21 cellular contexts compared by ENCODE assay signal in the genomic region with DNA sequence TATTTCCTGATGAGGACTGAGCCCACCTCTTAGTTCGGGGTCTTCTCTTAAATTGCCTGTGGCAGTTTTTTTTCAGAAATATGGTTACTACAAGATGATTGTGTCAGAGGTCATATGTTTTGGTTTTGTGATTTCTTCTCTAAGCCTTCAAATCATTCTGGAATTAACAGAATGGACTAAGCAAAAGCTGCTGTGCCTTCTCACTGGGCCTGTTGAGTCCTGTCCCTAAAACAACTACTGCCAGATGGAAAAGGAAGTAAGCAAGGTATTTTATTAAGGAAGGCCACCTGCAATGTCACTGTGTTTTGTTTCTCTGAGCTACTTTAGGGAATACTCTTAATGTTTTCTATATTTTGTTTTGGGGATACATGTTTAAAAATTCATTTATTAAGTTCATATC.
"Had no signal": no experiment of that assay in that cellular context is flagged by ENCODE, and none has a peak within 500 bp of the region (broad histone marks: within the 10 kb centered on the region; RNA-seq: fewer than 3 reads in every experiment).

No MANE protein-coding gene starts in this region.

- H3K9me3 Mint-ChIP-seq: brain had no signal

- H3K4me1 ChIP-seq: lower lobe of right lung, sigmoid colon, stomach, suprapubic skin, tibial nerve had no signal

- H3K27ac ChIP-seq: lower lobe of right lung, sigmoid colon, stomach, suprapubic skin, tibial nerve had no signal

- H3K4me2 ChIP-seq: smooth muscle cell had no signal

- H3K27ac Mint-ChIP-seq: activated naive CD4-positive, alpha-beta T cell treated with anti-CD3 and anti-CD28 coated beads, Interleukin-2, amount 50 U/mL, for 72 hours; activated T-helper 17 cell treated with anti-CD3 and anti-CD28 coated beads, Interleukin-2, amount 50 U/mL, for 72 hours; brain; naive B cell; stimulated activated memory B cell treated with anti-CD40 and anti-IgM and Interleukin-4, amounts not matched to agents 10 μg/mL and 1 μg/mL and 100 μg/mL, for 72 hours; WTC11 had no signal

- H3K9me3 ChIP-seq: lower lobe of right lung, sigmoid colon, suprapubic skin had no signal

- H3K36me3 ChIP-seq: lower lobe of right lung, sigmoid colon, stomach, suprapubic skin, tibial nerve had no signal

- H3K4me3 Mint-ChIP-seq: activated T-helper 17 cell treated with anti-CD3 and anti-CD28 coated beads, Interleukin-2, amount 50 U/mL, for 72 hours; brain; naive B cell; neural crest cell; stimulated activated memory B cell treated with anti-CD40 and anti-IgM and Interleukin-4, amounts not matched to agents 10 μg/mL and 1 μg/mL and 100 μg/mL, for 72 hours; WTC11 had no signal

- H3K36me3 Mint-ChIP-seq: activated naive CD4-positive, alpha-beta T cell treated with anti-CD3 and anti-CD28 coated beads, Interleukin-2, amount 50 U/mL, for 72 hours; brain; naive B cell; stimulated activated memory B cell treated with anti-CD40 and anti-IgM and Interleukin-4, amounts not matched to agents 10 μg/mL and 1 μg/mL and 100 μg/mL, for 72 hours had no signal

- H3K27me3 Mint-ChIP-seq: activated T-helper 17 cell treated with anti-CD3 and anti-CD28 coated beads, Interleukin-2, amount 50 U/mL, for 72 hours; naive B cell; stimulated activated memory B cell treated with anti-CD40 and anti-IgM and Interleukin-4, amounts not matched to agents 10 μg/mL and 1 μg/mL and 100 μg/mL, for 72 hours had no signal

- DNase-seq: activated T-cell treated with anti-CD3 and anti-CD28 coated beads, Interleukin-2, amount 50 U/mL, for 1 hour; aorta; caudate nucleus; effector memory CD4-positive, alpha-beta T cell; lower lobe of right lung; mesendoderm; naive B cell; posterior cingulate gyrus; sigmoid colon; stimulated activated CD4-positive, alpha-beta T cell treated with anti-CD3 and anti-CD28 coated beads, Interleukin-15, amount 100 ng/mL, for 24 hours; stomach; T1000 had no signal

- H3K4me3 ChIP-seq: lower lobe of right lung, sigmoid colon, smooth muscle cell, stomach, suprapubic skin, tibial nerve had no signal

- H3K4me1 Mint-ChIP-seq: activated T-helper 17 cell treated with anti-CD3 and anti-CD28 coated beads, Interleukin-2, amount 50 U/mL, for 72 hours; brain; naive B cell; neural crest cell; stimulated activated memory B cell treated with anti-CD40 and anti-IgM and Interleukin-4, amounts not matched to agents 10 μg/mL and 1 μg/mL and 100 μg/mL, for 72 hours had no signal

- H3K27me3 ChIP-seq: sigmoid colon, stomach, suprapubic skin, tibial nerve had no signal
